Comparison of ENCODE assay signal across 9 cellular contexts in the genomic region with DNA sequence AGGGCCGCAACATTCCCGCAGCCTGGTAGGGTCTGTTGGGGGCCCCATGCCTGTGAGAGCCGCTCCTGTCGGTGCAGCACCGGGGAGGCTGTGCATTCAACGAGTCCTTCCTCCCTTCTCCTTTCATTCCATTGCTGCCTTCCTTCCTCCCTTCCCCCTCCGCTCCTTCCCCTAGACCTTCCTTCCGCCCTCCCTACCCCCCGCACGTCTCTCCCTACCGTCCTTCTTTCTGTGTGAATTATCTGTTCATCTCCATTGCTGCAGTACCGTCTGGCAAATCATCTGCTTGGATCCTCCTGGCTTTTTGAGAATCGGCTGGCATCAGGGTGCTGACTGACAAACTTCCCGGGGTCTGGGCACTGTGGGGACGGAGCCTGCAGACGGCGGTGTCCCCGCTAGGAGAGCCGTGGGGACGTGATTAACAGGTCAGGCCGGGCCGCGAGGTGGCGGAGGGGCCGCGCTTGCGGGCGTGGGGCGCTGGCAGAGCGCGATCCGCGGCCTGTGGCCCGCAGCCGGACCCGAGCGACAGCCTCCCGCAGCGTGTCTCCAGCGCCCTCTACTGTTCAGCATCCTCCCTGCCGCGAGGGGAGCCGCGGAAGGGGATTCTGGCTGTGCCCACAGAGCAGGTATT. TPM values are rescaled to one million over a fixed set of nuclear protein-coding genes. Genes with fewer than 3 reads are reported as not detected.
DNase-seq lines count a peak whose midpoint lies in the region; ATAC-seq, FAIRE-seq and TF ChIP-seq lines count a peak whose summit lies in the region.
"Not testable (repeated sequence)": the region's sequence is repeated elsewhere in the genome, so short reads cannot be mapped to it uniquely, and the experiment has no call there.
"Had no signal": no experiment of that assay in that cellular context is flagged by ENCODE, and none has a peak within 500 bp of the region (broad histone marks: within the 10 kb centered on the region; RNA-seq: fewer than 3 reads in every experiment).

No MANE protein-coding gene starts in this region.

- ATAC-seq in GM19025 (IDR thresholded peaks at IDR 0.05; ENCODE audit: low read depth, unreplicated experiment), result peak; percentile 76
- peak; percentile 80 for ATAC-seq in HG02763 (IDR thresholded peaks at IDR 0.05; ENCODE audit: unreplicated experiment)

- DNase-seq in AG09309 (ENCODE audit: low read depth); keratinocyte (ENCODE audit: low read depth, low spot score); prostate gland (ENCODE audit: low spot score): not testable (repeated sequence)
- peak; percentile 50 to 53 for DNase-seq in activated T-cell treated with anti-CD3 and anti-CD28 coated beads, Interleukin-2, amount 50 U/mL, for 48 hours
- DNase-seq in effector memory CD4-positive, alpha-beta T cell, result peak in 1 of 3 donors; percentile 5

- not testable (repeated sequence) for H3K9me3 ChIP-seq in HUES64 (ENCODE audit: insufficient read depth, low read depth, low read length); effector memory CD4-positive, alpha-beta T cell (ENCODE audit: control insufficient read depth, low read length); keratinocyte (ENCODE audit: control insufficient read depth, low read depth, low read length); prostate gland

- FAIRE-seq in keratinocyte (lab: Jason Lieb, UNC), result peak; percentile 17

- not testable (repeated sequence) for H3K4me2 ChIP-seq in keratinocyte (ENCODE audit: control insufficient read depth, extremely low read depth, insufficient read depth, low read depth, low read length)

- not testable (repeated sequence) for H4K20me1 ChIP-seq in keratinocyte (ENCODE audit: control insufficient read depth, extremely low read depth, insufficient read depth, low read length)

- H2AFZ ChIP-seq in keratinocyte (ENCODE audit: control insufficient read depth, low read length), result not testable (repeated sequence)

- not testable (repeated sequence) for TF ChIP-seq POLR2A in prostate gland (IDR thresholded peaks at IDR 0.05)

- not testable (repeated sequence) for H3K9ac ChIP-seq in HUES64 (ENCODE audit: low read depth, low read length); keratinocyte (ENCODE audit: control insufficient read depth, extremely low read depth, insufficient read depth, low read length)

- WGBS in HUES64, result 0% methylated on average over 11 of the region's 44 CpGs
- WGBS in prostate gland, result under 1% methylated on average over 14 of the region's 44 CpGs

- intact Hi-C loops in prostate gland (cut with DNase I), result not testable (repeated sequence)

- not testable (repeated sequence) for H3K27me3 ChIP-seq in HUES64 (ENCODE audit: insufficient read depth, low read length); effector memory CD4-positive, alpha-beta T cell (replicated peaks; ENCODE audit: control insufficient read depth, insufficient read depth, low read length, poor library complexity, severe bottlenecking); keratinocyte (ENCODE audit: control insufficient read depth, extremely low read depth, insufficient read depth, low read length); prostate gland (replicated peaks; ENCODE audit: insufficient read depth)

- H3K4me1 ChIP-seq in HUES64 (ENCODE audit: insufficient read depth, low read length); effector memory CD4-positive, alpha-beta T cell (ENCODE audit: control insufficient read depth, insufficient read depth, low read length, poor library complexity, severe bottlenecking); keratinocyte (ENCODE audit: control insufficient read depth, extremely low read depth, insufficient read depth, low read length); prostate gland (replicated peaks): not testable (repeated sequence)

- not testable (repeated sequence) for H3K36me3 ChIP-seq in HUES64 (ENCODE audit: insufficient read depth, low read length); effector memory CD4-positive, alpha-beta T cell (ENCODE audit: control insufficient read depth, insufficient read depth, low read length); keratinocyte (ENCODE audit: control insufficient read depth in 2 of 2, extremely low read depth in 1 of 2, insufficient read depth in 2 of 2, low read length in 2 of 2); prostate gland

- not testable (repeated sequence) for H3K27ac ChIP-seq in HUES64 (ENCODE audit: low read depth, low read length); effector memory CD4-positive, alpha-beta T cell (ENCODE audit: insufficient read depth, low read length, poor library complexity, severe bottlenecking); keratinocyte (ENCODE audit: control insufficient read depth, insufficient read depth, low read length)
- peak overlapping the region in 1 of 2 donors; percentile 45 for H3K27ac ChIP-seq in prostate gland

- H3K4me3 ChIP-seq in AG09309 (ENCODE audit: control insufficient read depth, low read depth, low read length) (peak overlapping the region; percentile 34), HUES64 (ENCODE audit: low read length) (peak overlapping the region; percentile 47), keratinocyte (ENCODE audit: control insufficient read depth in 2 of 3, extremely low read depth in 1 of 3, insufficient read depth in 2 of 3, low read depth in 1 of 3, low read length in 3 of 3) (peak overlapping the region in 1 of 3 experiments; percentile 37), prostate gland (peak overlapping the region; percentile 25 to 35)
- peak overlapping the region; percentile 17 for H3K4me3 ChIP-seq in effector memory CD4-positive, alpha-beta T cell (ENCODE audit: insufficient read depth, low read depth, low read length, poor library complexity, severe bottlenecking)

- H3K9me1 ChIP-seq in keratinocyte (ENCODE audit: control insufficient read depth, extremely low read depth, insufficient read depth, low read length), result not testable (repeated sequence)

- not testable (repeated sequence) for TF ChIP-seq CTCF in AG09309 (IDR thresholded peaks at IDR 0.05; ENCODE audit: control insufficient read depth, insufficient read depth, low read depth, low read length, missing control alignments); keratinocyte (optimal IDR thresholded peaks at IDR 0.05 in 1 of 3, IDR thresholded peaks at IDR 0.05 in 1 of 3, conservative IDR thresholded peaks at IDR 0.05 in 1 of 3; ENCODE audit: extremely low read depth in 1 of 3, insufficient read depth in 2 of 3, low read length in 3 of 3); prostate gland (IDR thresholded peaks at IDR 0.05)

- dilution Hi-C loops in keratinocyte (cut with MboI; ENCODE audit: extremely low pct_ligation_motif_present, low sequenced_read_pairs), result not testable (repeated sequence)

- H3K79me2 ChIP-seq in keratinocyte (ENCODE audit: control insufficient read depth, insufficient read depth, low read length), result not testable (repeated sequence)

RNA-seq across cellular contexts. Expression of gene SYT15, which starts 18.8 kb away (rescaled TPM):
- polyA plus RNA-seq in HUES64 (2013, experiment 1 of 2), result 0.25 TPM
- 1.1 TPM for polyA plus RNA-seq in HUES64 (2013, experiment 2 of 2)
- 0.07 to 0.16 TPM (median 0.13 TPM) in 3 replicates for polyA plus RNA-seq in keratinocyte
- 0.16 TPM for polyA plus RNA-seq in keratinocyte (2011; ENCODE audit: low read depth)
- 0.01 and 0.06 TPM in 2 replicates for polyA plus RNA-seq in keratinocyte (2011; cell fraction: cytosol; rRNA removed)
- polyA plus RNA-seq in keratinocyte (2011; cell fraction: nucleus; rRNA removed), result 0.14 and 0.35 TPM in 2 replicates
- polyA plus RNA-seq in keratinocyte (2012; ENCODE audit: low replicate concordance), result 0.08 and 0.38 TPM in 2 replicates
- polyA minus RNA-seq in keratinocyte, result 0.13 to 0.16 TPM in 2 of 3 replicates, not detected in the other
- polyA minus RNA-seq in keratinocyte (2011; cell fraction: cytosol; rRNA and poly(A)+ RNA removed), result not detected
- polyA minus RNA-seq in keratinocyte (2011; cell fraction: nucleus; rRNA and poly(A)+ RNA removed), result 0.23 and 0.32 TPM in 2 replicates
- total RNA-seq in prostate gland, result 1 to 10 TPM; 1.6 to 7.0 TPM

RNA-seq across cellular contexts. Expression of gene GPRIN2, which starts 41.3 kb away (rescaled TPM):
- 4.8 TPM for polyA plus RNA-seq in HUES64 (2013, experiment 1 of 2)
- 5.5 TPM for polyA plus RNA-seq in HUES64 (2013, experiment 2 of 2)
- 0.03 to 0.42 TPM (median 0.08 TPM) in 3 replicates for polyA plus RNA-seq in keratinocyte
- 0.52 TPM for polyA plus RNA-seq in keratinocyte (2011; ENCODE audit: low read depth)
- 0.07 and 0.38 TPM in 2 replicates for polyA plus RNA-seq in keratinocyte (2011; cell fraction: cytosol; rRNA removed)
- 0.37 and 0.79 TPM in 2 replicates for polyA plus RNA-seq in keratinocyte (2011; cell fraction: nucleus; rRNA removed)
- polyA plus RNA-seq in keratinocyte (2012; ENCODE audit: low replicate concordance), result 0.30 and 0.93 TPM in 2 replicates
- 0.16 to 0.69 TPM (median 0.52 TPM) in 3 replicates for polyA minus RNA-seq in keratinocyte
- not detected for polyA minus RNA-seq in keratinocyte (2011; cell fraction: cytosol; rRNA and poly(A)+ RNA removed)
- 0.47 and 0.84 TPM in 2 replicates for polyA minus RNA-seq in keratinocyte (2011; cell fraction: nucleus; rRNA and poly(A)+ RNA removed)
- 10 to 100 TPM in 1 of 2 donors, 1 to 10 TPM in 1; 4.3 to 16.9 TPM for total RNA-seq in prostate gland
- total RNA-seq: A673 had no signal
